8 cellular contexts compared by ENCODE assay signal in the genomic region with DNA sequence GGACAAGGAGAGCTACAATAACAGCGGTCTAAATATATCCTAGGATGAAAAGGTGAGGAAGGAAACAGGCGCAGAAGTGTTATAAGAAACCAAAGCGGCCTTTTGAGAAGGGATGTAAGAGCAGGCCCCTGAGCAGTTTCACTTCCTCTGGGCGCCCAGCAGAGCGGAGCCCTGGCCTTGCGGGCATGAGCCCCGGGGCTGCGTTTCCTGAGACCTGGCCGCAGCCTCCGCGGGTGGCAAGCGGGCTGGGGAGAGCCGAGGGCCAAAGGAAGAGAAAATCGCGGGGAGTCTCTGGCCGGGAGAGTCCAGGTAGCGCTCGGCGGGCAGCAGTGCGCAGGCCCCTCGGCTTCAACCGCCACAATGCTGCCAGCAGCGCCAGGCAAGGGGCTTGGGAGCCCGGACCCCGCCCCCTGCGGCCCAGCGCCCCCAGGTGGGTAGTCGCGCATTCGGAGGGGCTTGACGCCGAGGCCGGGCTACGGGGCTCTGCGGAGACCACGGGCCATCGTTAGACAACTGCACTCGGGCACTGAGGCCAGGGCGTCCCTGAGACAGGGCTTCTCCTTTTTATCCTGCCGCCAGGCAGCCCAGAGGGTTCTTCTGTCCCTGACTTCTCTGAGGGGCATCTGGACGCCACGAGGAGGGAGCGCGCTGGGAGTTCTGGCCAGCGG. TPM values are rescaled to one million over a fixed set of nuclear protein-coding genes. Genes with fewer than 3 reads are reported as not detected.
A peak's percentile ranks its signal among the peaks of the same experiment; 100 is the strongest.
DNase-seq lines count a peak whose midpoint lies in the region; ATAC-seq and TF ChIP-seq lines count a peak whose summit lies in the region.

A gene with protein sequence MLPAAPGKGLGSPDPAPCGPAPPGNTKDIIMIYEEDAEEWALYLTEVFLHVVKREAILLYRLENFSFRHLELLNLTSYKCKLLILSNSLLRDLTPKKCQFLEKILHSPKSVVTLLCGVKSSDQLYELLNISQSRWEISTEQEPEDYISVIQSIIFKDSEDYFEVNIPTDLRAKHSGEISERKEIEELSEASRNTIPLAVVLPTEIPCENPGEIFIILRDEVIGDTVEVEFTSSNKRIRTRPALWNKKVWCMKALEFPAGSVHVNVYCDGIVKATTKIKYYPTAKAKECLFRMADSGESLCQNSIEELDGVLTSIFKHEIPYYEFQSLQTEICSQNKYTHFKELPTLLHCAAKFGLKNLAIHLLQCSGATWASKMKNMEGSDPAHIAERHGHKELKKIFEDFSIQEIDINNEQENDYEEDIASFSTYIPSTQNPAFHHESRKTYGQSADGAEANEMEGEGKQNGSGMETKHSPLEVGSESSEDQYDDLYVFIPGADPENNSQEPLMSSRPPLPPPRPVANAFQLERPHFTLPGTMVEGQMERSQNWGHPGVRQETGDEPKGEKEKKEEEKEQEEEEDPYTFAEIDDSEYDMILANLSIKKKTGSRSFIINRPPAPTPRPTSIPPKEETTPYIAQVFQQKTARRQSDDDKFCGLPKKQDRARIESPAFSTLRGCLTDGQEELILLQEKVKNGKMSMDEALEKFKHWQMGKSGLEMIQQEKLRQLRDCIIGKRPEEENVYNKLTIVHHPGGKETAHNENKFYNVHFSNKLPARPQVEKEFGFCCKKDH (plus strand): TSS at position 210 of the 668 bp plus-strand sequence. CDS start 151 bp downstream, at position 361.

- H3K4me3 ChIP-seq in HEK293 (ENCODE audit: low read depth, low read length): peak within 1 kb of the TSS; percentile 9; the same call in 1 of the 2 replicates
- H3K4me3 ChIP-seq in MM.1S (ENCODE audit: low read length): peak within 1 kb of the TSS; percentile 32

- no peak within 1 kb of the TSS for H3K27ac ChIP-seq in HEK293 (ENCODE audit: extremely low read depth, low read depth, low read length)
- peak within 1 kb of the TSS; percentile 17; the same call in 1 of the 2 replicates for H3K27ac ChIP-seq in MM.1S (ENCODE audit: low read length)

- TF ChIP-seq CTCF in GM12874 (IDR thresholded peaks at IDR 0.05; ENCODE audit: insufficient read depth, low read depth, low read length) (peak; percentile 37), HEK293 (tag by site-specific recombination; IDR thresholded peaks at IDR 0.05) (no peak), MM.1S (IDR thresholded peaks at IDR 0.05; ENCODE audit: low read length) (peak; percentile 22; the same call in 1 of the 2 replicates)

- no peaks in the 10 kb centered on the region for H3K9me3 ChIP-seq in HEK293 (ENCODE audit: control insufficient read depth, insufficient read depth, low read depth, low read length)
- H3K9me3 ChIP-seq in MM.1S (replicated peaks; ENCODE audit: insufficient read depth, low read length): no peaks in the 10 kb centered on the region

- no peaks in the 10 kb centered on the region for H3K4me1 ChIP-seq in HEK293 (ENCODE audit: control insufficient read depth, insufficient read depth, low read length)
- H3K4me1 ChIP-seq in MM.1S (ENCODE audit: low read length): peaks cover 7% of the 10 kb centered on the region

- H3K27ac Mint-ChIP-seq in activated CD4-positive, alpha-beta T cell treated with anti-CD3 and anti-CD28 coated beads, Interleukin-2, amount 10 ng/mL, durations not matched to agents 7 days and 5 days: peak within 1 kb of the TSS; percentile 1
- peak within 1 kb of the TSS; percentile 91 for H3K27ac Mint-ChIP-seq in memory B cell
- peak within 1 kb of the TSS; percentile 42 to 61 for H3K27ac Mint-ChIP-seq in stimulated activated naive CD8-positive, alpha-beta T cell treated with anti-CD3 and anti-CD28 coated beads, Interleukin-15, amount 100 ng/mL, for 72 hours

- ATAC-seq in memory B cell (ENCODE audit: low read depth): peak; percentile 97
- ATAC-seq in stimulated activated naive CD8-positive, alpha-beta T cell treated with anti-CD3 and anti-CD28 coated beads, Interleukin-15, amount 100 ng/mL, for 72 hours: peak; percentile 96

- H3K4me1 Mint-ChIP-seq in activated CD4-positive, alpha-beta T cell treated with anti-CD3 and anti-CD28 coated beads, Interleukin-2, amount 10 ng/mL, durations not matched to agents 7 days and 5 days: peaks cover 21% of the 10 kb centered on the region
- peaks cover 25% of the 10 kb centered on the region for H3K4me1 Mint-ChIP-seq in memory B cell
- peaks cover 22% of the 10 kb centered on the region for H3K4me1 Mint-ChIP-seq in stimulated activated naive CD8-positive, alpha-beta T cell treated with anti-CD3 and anti-CD28 coated beads, Interleukin-15, amount 100 ng/mL, for 72 hours

- peaks cover 53% of the 10 kb centered on the region for H3K27me3 Mint-ChIP-seq in activated CD4-positive, alpha-beta T cell treated with anti-CD3 and anti-CD28 coated beads, Interleukin-2, amount 10 ng/mL, durations not matched to agents 7 days and 5 days
- H3K27me3 Mint-ChIP-seq in memory B cell: no peaks in the 10 kb centered on the region
- peaks cover 54% of the 10 kb centered on the region for H3K27me3 Mint-ChIP-seq in stimulated activated naive CD8-positive, alpha-beta T cell treated with anti-CD3 and anti-CD28 coated beads, Interleukin-15, amount 100 ng/mL, for 72 hours

- H3K4me3 Mint-ChIP-seq in activated CD4-positive, alpha-beta T cell treated with anti-CD3 and anti-CD28 coated beads, Interleukin-2, amount 10 ng/mL, durations not matched to agents 7 days and 5 days: peak within 1 kb of the TSS; percentile 66
- H3K4me3 Mint-ChIP-seq in memory B cell: peak within 1 kb of the TSS; percentile 98
- H3K4me3 Mint-ChIP-seq in stimulated activated naive CD8-positive, alpha-beta T cell treated with anti-CD3 and anti-CD28 coated beads, Interleukin-15, amount 100 ng/mL, for 72 hours: peak within 1 kb of the TSS; percentile 75 to 85

- no peaks in the 10 kb centered on the region; the same call in 1 of the 2 replicates for H3K9me2 ChIP-seq in MM.1S (replicated peaks; ENCODE audit: insufficient read depth, low read length)

- H3F3A ChIP-seq in MM.1S (ENCODE audit: insufficient read depth, low read length): no peaks in the 10 kb centered on the region

- no peaks in the 10 kb centered on the region for H3K36me3 Mint-ChIP-seq in activated CD4-positive, alpha-beta T cell treated with anti-CD3 and anti-CD28 coated beads, Interleukin-2, amount 10 ng/mL, durations not matched to agents 7 days and 5 days (ENCODE audit: low read depth)
- H3K36me3 Mint-ChIP-seq in memory B cell: peaks cover 30% of the 10 kb centered on the region

- peak within 1 kb of the TSS; percentile 59 for H3K4me2 ChIP-seq in MM.1S (ENCODE audit: low read depth, low read length)

- no peaks in the 10 kb centered on the region for H3K9me3 Mint-ChIP-seq in activated CD4-positive, alpha-beta T cell treated with anti-CD3 and anti-CD28 coated beads, Interleukin-2, amount 10 ng/mL, durations not matched to agents 7 days and 5 days
- peaks cover 3% of the 10 kb centered on the region for H3K9me3 Mint-ChIP-seq in memory B cell
- H3K9me3 Mint-ChIP-seq in stimulated activated naive CD8-positive, alpha-beta T cell treated with anti-CD3 and anti-CD28 coated beads, Interleukin-15, amount 100 ng/mL, for 72 hours: peaks cover 0 to 7% of the 10 kb centered on the region in 2 donors

- POLR2A ChIA-PET in HEK293 (lab: Yijun Ruan, JAX): no interaction called here
- POLR2A ChIA-PET in activated CD4-positive, alpha-beta T cell treated with anti-CD3 and anti-CD28 coated beads, Interleukin-2, amount 10 ng/mL, durations not matched to agents 7 days and 5 days (lab: Charles Lee): no interaction called here

- H4K20me1 ChIP-seq in MM.1S (ENCODE audit: insufficient read depth, low read length): no peaks in the 10 kb centered on the region

- H3K27me3 ChIP-seq in MM.1S (replicated peaks; ENCODE audit: insufficient read depth, low read length): no peaks in the 10 kb centered on the region

- peak; percentile 87 for DNase-seq in MM.1S
- DNase-seq in activated CD4-positive, alpha-beta T cell treated with anti-CD3 and anti-CD28 coated beads, Interleukin-2, amount 10 ng/mL, durations not matched to agents 7 days and 5 days: peak; percentile 37
- DNase-seq in epidermal melanocyte (ENCODE audit: insufficient read length, low spot score): peak; percentile 17
- DNase-seq in memory B cell (ENCODE audit: low spot score in 2 of 2): peak; percentile 84 to 85
- DNase-seq in stimulated activated naive CD8-positive, alpha-beta T cell treated with anti-CD3 and anti-CD28 coated beads, Interleukin-15, amount 100 ng/mL, for 72 hours: peak; percentile 49 to 59
- no peak for DNase-seq in NCI-H146 (lab: John Stamatoyannopoulos, UW)

- H3K36me3 ChIP-seq in HEK293 (ENCODE audit: control insufficient read depth in 2 of 2, insufficient read depth in 1 of 2, low read length in 2 of 2): no peaks in the 10 kb centered on the region
- H3K36me3 ChIP-seq in MM.1S (replicated peaks; ENCODE audit: insufficient read depth, low read length): no peaks in the 10 kb centered on the region

- H3K9ac ChIP-seq in MM.1S (ENCODE audit: low read length): no peak within 1 kb of the TSS

- no peaks in the 10 kb centered on the region for H3K79me2 ChIP-seq in MM.1S (ENCODE audit: low read length)

- CTCF ChIA-PET in HEK293 (lab: Yijun Ruan, JAX): no interaction called here
- CTCF ChIA-PET in activated CD4-positive, alpha-beta T cell treated with anti-CD3 and anti-CD28 coated beads, Interleukin-2, amount 10 ng/mL, durations not matched to agents 7 days and 5 days (lab: Charles Lee): no interaction called here

- H2AFZ ChIP-seq in MM.1S (ENCODE audit: low read length): 0 out of 2 replicates have a peak within 1 kb of the TSS, but pooled peaks have one; percentile 19

TF ChIP-seq in HEK293, 187 proteins besides CTCF, POLR2A, EP300 and RAD21 (continues in another document):
- TF ChIP-seq ZNF146 (tag by site-specific recombination; IDR thresholded peaks at IDR 0.05): no peak

RNA-seq across cellular contexts. Expression of the gene that starts here (rescaled TPM):
- total RNA-seq in activated CD4-positive, alpha-beta T cell treated with anti-CD3 and anti-CD28 coated beads, Interleukin-2, amount 10 ng/mL, durations not matched to agents 7 days and 5 days: under 1 TPM; 0.06 to 0.10 TPM

Comparison
In these comparisons a context has a peak if more than half of its experiments do, and no peak if none do; other contexts are left out.
1. Peak in DNase-seq in activated CD4-positive, alpha-beta T cell treated with anti-CD3 and anti-CD28 coated beads, Interleukin-2, amount 10 ng/mL, durations not matched to agents 7 days and 5 days; RNA of the gene not detected or under 1 TPM.
2. H3K27ac Mint-ChIP-seq: peak in every context shown above with its lines; median percentile 91 in memory B cell; 52 in stimulated activated naive CD8-positive, alpha-beta T cell treated with anti-CD3 and anti-CD28 coated beads, Interleukin-15, amount 100 ng/mL, for 72 hours; 1 in activated CD4-positive, alpha-beta T cell treated with anti-CD3 and anti-CD28 coated beads, Interleukin-2, amount 10 ng/mL, durations not matched to agents 7 days and 5 days.